1 cellular context compared by ENCODE assay signal in the genomic region with DNA sequence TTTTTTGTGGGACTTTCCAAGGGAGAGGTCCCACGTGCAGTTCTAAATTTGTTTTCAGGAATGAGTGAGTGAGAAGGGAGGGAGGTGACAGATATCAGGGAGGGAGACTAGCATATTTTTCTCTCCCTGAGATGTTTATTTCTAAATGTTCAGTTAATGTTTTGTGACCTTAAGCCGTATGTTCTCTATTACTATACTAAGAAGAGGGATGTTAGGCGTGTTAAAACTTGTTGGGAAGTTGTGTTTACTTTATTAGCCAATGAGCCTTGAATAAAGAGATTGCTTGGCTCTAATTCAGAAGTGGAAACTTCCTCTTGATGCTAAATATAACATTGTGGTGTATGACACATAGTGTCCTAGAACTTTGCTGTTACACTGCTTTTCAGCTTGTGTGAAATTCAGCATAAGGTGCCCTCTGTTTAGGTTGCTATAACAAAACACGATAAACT.
TF ChIP-seq lines count a peak whose summit lies in the region.

No MANE protein-coding gene starts in this region.

TF ChIP-seq in SK-N-SH, 30 proteins besides CTCF, POLR2A, EP300 and RAD21 (continued from another document):
- TF ChIP-seq, protein P1, sequence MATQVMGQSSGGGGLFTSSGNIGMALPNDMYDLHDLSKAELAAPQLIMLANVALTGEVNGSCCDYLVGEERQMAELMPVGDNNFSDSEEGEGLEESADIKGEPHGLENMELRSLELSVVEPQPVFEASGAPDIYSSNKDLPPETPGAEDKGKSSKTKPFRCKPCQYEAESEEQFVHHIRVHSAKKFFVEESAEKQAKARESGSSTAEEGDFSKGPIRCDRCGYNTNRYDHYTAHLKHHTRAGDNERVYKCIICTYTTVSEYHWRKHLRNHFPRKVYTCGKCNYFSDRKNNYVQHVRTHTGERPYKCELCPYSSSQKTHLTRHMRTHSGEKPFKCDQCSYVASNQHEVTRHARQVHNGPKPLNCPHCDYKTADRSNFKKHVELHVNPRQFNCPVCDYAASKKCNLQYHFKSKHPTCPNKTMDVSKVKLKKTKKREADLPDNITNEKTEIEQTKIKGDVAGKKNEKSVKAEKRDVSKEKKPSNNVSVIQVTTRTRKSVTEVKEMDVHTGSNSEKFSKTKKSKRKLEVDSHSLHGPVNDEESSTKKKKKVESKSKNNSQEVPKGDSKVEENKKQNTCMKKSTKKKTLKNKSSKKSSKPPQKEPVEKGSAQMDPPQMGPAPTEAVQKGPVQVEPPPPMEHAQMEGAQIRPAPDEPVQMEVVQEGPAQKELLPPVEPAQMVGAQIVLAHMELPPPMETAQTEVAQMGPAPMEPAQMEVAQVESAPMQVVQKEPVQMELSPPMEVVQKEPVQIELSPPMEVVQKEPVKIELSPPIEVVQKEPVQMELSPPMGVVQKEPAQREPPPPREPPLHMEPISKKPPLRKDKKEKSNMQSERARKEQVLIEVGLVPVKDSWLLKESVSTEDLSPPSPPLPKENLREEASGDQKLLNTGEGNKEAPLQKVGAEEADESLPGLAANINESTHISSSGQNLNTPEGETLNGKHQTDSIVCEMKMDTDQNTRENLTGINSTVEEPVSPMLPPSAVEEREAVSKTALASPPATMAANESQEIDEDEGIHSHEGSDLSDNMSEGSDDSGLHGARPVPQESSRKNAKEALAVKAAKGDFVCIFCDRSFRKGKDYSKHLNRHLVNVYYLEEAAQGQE (IDR thresholded peaks at IDR 0.05; ENCODE audit: low read depth, low read length), result no peak
- TF ChIP-seq NFIC (IDR thresholded peaks at IDR 0.05; ENCODE audit: borderline replicate concordance), result no peak
